Comparison of ENCODE assay signal across 32 cellular contexts in genomic region chrY:7017244-7018080, GRCh38.
"Had no signal": no experiment of that assay in that cellular context is flagged by ENCODE, and none has a peak within 500 bp of the region (broad histone marks: within the 10 kb centered on the region; RNA-seq: fewer than 3 reads in every experiment).

No MANE protein-coding gene starts in this region.

- H3K27ac ChIP-seq: adrenal gland, body of pancreas, breast epithelium, Peyer's patch, SJSA1, WERI-Rb-1 had no signal

- DNase-seq: activated CD4-positive, alpha-beta memory T cell treated with anti-CD3 and anti-CD28 coated beads, Interleukin-2, amount 10 ng/mL, durations not matched to agents 7 days and 5 days; activated CD4-positive, alpha-beta T cell treated with anti-CD3 and anti-CD28 coated beads for 1 hour; activated CD4-positive, alpha-beta T cell treated with anti-CD3 and anti-CD28 coated beads for 48 hours; activated CD4-positive, CD25-positive, alpha-beta regulatory T cell; activated CD8-positive, alpha-beta memory T cell treated with anti-CD3 and anti-CD28 coated beads for 24 hours; activated CD8-positive, alpha-beta memory T cell treated with anti-CD3 and anti-CD28 coated beads, Interleukin-2, amount 10 ng/mL, durations not matched to agents 7 days and 5 days; activated CD8-positive, alpha-beta memory T cell treated with anti-CD3 and anti-CD28 coated beads, Interleukin-2, amount 50 U/mL, for 48 hours; activated gamma-delta T cell treated with Interleukin-2 at 50 U/mL for 16 hours; activated naive CD4-positive, alpha-beta T cell treated with anti-CD3 and anti-CD28 coated beads for 36 hours; adrenal gland; NCI-H1092 treated with DMSO at 0.1 percent for 48 hours; NCI-H1417; NCI-H146; NCI-H187; NCI-H2029 treated with DMSO at 0.1 percent for 48 hours; NCI-H2107; NCI-H2171; NCI-H510A; NCI-H526; NCI-H748 treated with DMSO at 0.1 percent for 48 hours; NK-92 treated with Interleukin-12 subunit alpha and Interleukin-12 subunit beta, amount 100 ng/mL, for 24 hours; PC-3; Peyer's patch; RPMI8226; SHP77 treated with DMSO at 0.1 percent for 48 hours; SK-N-SH; T-helper 1 cell; T-helper 9 cell; WERI-Rb-1 had no signal

- H3K9me3 ChIP-seq: adrenal gland, body of pancreas, breast epithelium, Peyer's patch, SJSA1, SK-N-SH had no signal

- ATAC-seq: activated CD8-positive, alpha-beta memory T cell treated with anti-CD3 and anti-CD28 coated beads, Interleukin-2, amount 10 ng/mL, durations not matched to agents 7 days and 5 days; PC-3 had no signal

- H3K4me1 ChIP-seq: adrenal gland, body of pancreas, breast epithelium, Peyer's patch, SJSA1 had no signal

- H3K27me3 ChIP-seq: adrenal gland, body of pancreas, breast epithelium, Peyer's patch, SJSA1 had no signal

- H3K4me3 ChIP-seq: adrenal gland, body of pancreas, breast epithelium, Peyer's patch, SJSA1 had no signal
